8 cellular contexts compared by ENCODE assay signal in genomic region chr10:12129222-12130111, GRCh38. TPM values are rescaled to one million over a fixed set of nuclear protein-coding genes. Genes with fewer than 3 reads are reported as not detected.
DNase-seq lines count a peak whose midpoint lies in the region; ATAC-seq, FAIRE-seq and TF ChIP-seq lines count a peak whose summit lies in the region.

Gene SEC61A2, plus strand, starts transcription at chr10:12129677. Its CDS starts 111 bp downstream, at chr10:12129788.

- no peak within 1 kb of the TSS for H3K4me3 ChIP-seq in KMS-11 (IDR thresholded peaks at IDR 0.05; ENCODE audit: insufficient read depth, low read depth, low read length)
- peak within 1 kb of the TSS; percentile 59 to 98 (median 80) for H3K4me3 ChIP-seq in fibroblast of lung (replicated peaks in 1 of 4; ENCODE audit: control extremely low read depth in 1 of 4, insufficient read depth in 1 of 4, low read depth in 3 of 4, low read length in 4 of 4)

- H3K27me3 Mint-ChIP-seq in activated T-helper 1 cell treated with anti-CD3 and anti-CD28 coated beads, Interleukin-12 subunit alpha, Interleukin-12 subunit beta, Interleukin-2, Interleukin-4 antibody, amounts not matched to agents 30 ng/mL and 10 ng/mL and 1 ng/mL, durations not matched to agents 14 hours and 24 hours and 36 hours (ENCODE audit: insufficient read depth): no peaks in the 10 kb centered on the region
- no peaks in the 10 kb centered on the region for H3K27me3 Mint-ChIP-seq in natural killer cell (ENCODE audit: low read depth in 2 of 2)

- peak within 1 kb of the TSS; percentile 94 for H3K4me3 Mint-ChIP-seq in activated T-helper 1 cell treated with anti-CD3 and anti-CD28 coated beads, Interleukin-12 subunit alpha, Interleukin-12 subunit beta, Interleukin-2, Interleukin-4 antibody, amounts not matched to agents 30 ng/mL and 10 ng/mL and 1 ng/mL, durations not matched to agents 14 hours and 24 hours and 36 hours
- peak within 1 kb of the TSS; percentile 92 for H3K4me3 Mint-ChIP-seq in natural killer cell

- no peak for FAIRE-seq in RCC 7860 (lab: Jason Lieb, UNC)

- H3K79me2 ChIP-seq in KMS-11 (ENCODE audit: insufficient read depth, low read depth): peaks cover 9% of the 10 kb centered on the region
- peaks cover 13% of the 10 kb centered on the region for H3K79me2 ChIP-seq in fibroblast of lung (ENCODE audit: control insufficient read depth, insufficient read depth, low read length)

- no peaks in the 10 kb centered on the region for H3K9me3 ChIP-seq in fibroblast of lung (ENCODE audit: control insufficient read depth, insufficient read depth, low read depth, low read length)

- no peak for TF ChIP-seq CTCF in KMS-11 (conservative IDR thresholded peaks at IDR 0.05; ENCODE audit: low read depth, low read length)
- TF ChIP-seq CTCF in fibroblast of lung (conservative IDR thresholded peaks at IDR 0.05 in 1 of 2, IDR thresholded peaks at IDR 0.05 in 1 of 2; ENCODE audit: low read depth in 1 of 2, low read length in 2 of 2): no peak
- TF ChIP-seq CTCF in natural killer cell (IDR thresholded peaks at IDR 0.05): no peak

- H3K27ac ChIP-seq in KMS-11: peak within 1 kb of the TSS; percentile 83
- H3K27ac ChIP-seq in fibroblast of lung (ENCODE audit: insufficient read depth, low read length): peak within 1 kb of the TSS; percentile 87

- H3K4me1 ChIP-seq in KMS-11 (ENCODE audit: low read depth, poor library complexity, severe bottlenecking) (peaks cover 19% of the 10 kb centered on the region), fibroblast of lung (ENCODE audit: control insufficient read depth, extremely low read depth, insufficient read depth, low read length) (no peaks in the 10 kb centered on the region)

- H3K4me2 ChIP-seq in KMS-11 (peak within 1 kb of the TSS; percentile 76), fibroblast of lung (ENCODE audit: extremely low read depth, insufficient read depth, low read length) (peak within 1 kb of the TSS; percentile 97)

- no peaks in the 10 kb centered on the region for H3K9me3 Mint-ChIP-seq in activated T-helper 1 cell treated with anti-CD3 and anti-CD28 coated beads, Interleukin-12 subunit alpha, Interleukin-12 subunit beta, Interleukin-2, Interleukin-4 antibody, amounts not matched to agents 30 ng/mL and 10 ng/mL and 1 ng/mL, durations not matched to agents 14 hours and 24 hours and 36 hours
- no peaks in the 10 kb centered on the region for H3K9me3 Mint-ChIP-seq in natural killer cell

- H4K20me1 ChIP-seq in KMS-11 (ENCODE audit: insufficient read depth) (no peaks in the 10 kb centered on the region), fibroblast of lung (ENCODE audit: control insufficient read depth, extremely low read depth, insufficient read depth, low read length) (no peaks in the 10 kb centered on the region)

- H3K36me3 ChIP-seq in KMS-11 (ENCODE audit: insufficient read depth) (no peaks in the 10 kb centered on the region; the same call in 1 of the 2 replicates), fibroblast of lung (ENCODE audit: control insufficient read depth, insufficient read depth, low read length) (no peaks in the 10 kb centered on the region)

- peaks cover 23% of the 10 kb centered on the region for H3K36me3 Mint-ChIP-seq in activated T-helper 1 cell treated with anti-CD3 and anti-CD28 coated beads, Interleukin-12 subunit alpha, Interleukin-12 subunit beta, Interleukin-2, Interleukin-4 antibody, amounts not matched to agents 30 ng/mL and 10 ng/mL and 1 ng/mL, durations not matched to agents 14 hours and 24 hours and 36 hours (ENCODE audit: low read depth)
- no peaks in the 10 kb centered on the region for H3K36me3 Mint-ChIP-seq in natural killer cell

- intact Hi-C loops in activated T-helper 1 cell treated with anti-CD3 and anti-CD28 coated beads, Interleukin-12 subunit alpha, Interleukin-12 subunit beta, Interleukin-2, Interleukin-4 antibody, amounts not matched to agents 30 ng/mL and 10 ng/mL and 1 ng/mL, durations not matched to agents 14 hours and 24 hours and 36 hours (cut with micrococcal nuclease): loop anchor here (1.0 to 10.0 kb wide), 6 partner anchors 17 to 1219 kb away; partner anchors contain the start of genes DHTKD1, NUDT5, SEPHS1 and UPF2
- intact Hi-C loops in natural killer cell (cut with micrococcal nuclease): loop anchor here (1.0 to 5.0 kb wide), 3 partner anchors 61 to 528 kb away; partner anchors contain the start of genes CDC123, DHTKD1 and NUDT5

- peaks cover 49% of the 10 kb centered on the region for H3K4me1 Mint-ChIP-seq in activated T-helper 1 cell treated with anti-CD3 and anti-CD28 coated beads, Interleukin-12 subunit alpha, Interleukin-12 subunit beta, Interleukin-2, Interleukin-4 antibody, amounts not matched to agents 30 ng/mL and 10 ng/mL and 1 ng/mL, durations not matched to agents 14 hours and 24 hours and 36 hours (ENCODE audit: low read depth)
- peaks cover 13 to 14% of the 10 kb centered on the region in 2 donors for H3K4me1 Mint-ChIP-seq in natural killer cell

- peak; percentile 91 for ATAC-seq in GM21737 (IDR thresholded peaks at IDR 0.05; ENCODE audit: unreplicated experiment)
- peak; percentile 93 to 98 (median 95) for ATAC-seq in natural killer cell

- H3K27ac Mint-ChIP-seq in activated T-helper 1 cell treated with anti-CD3 and anti-CD28 coated beads, Interleukin-12 subunit alpha, Interleukin-12 subunit beta, Interleukin-2, Interleukin-4 antibody, amounts not matched to agents 30 ng/mL and 10 ng/mL and 1 ng/mL, durations not matched to agents 14 hours and 24 hours and 36 hours: peak within 1 kb of the TSS; percentile 90
- peak within 1 kb of the TSS; percentile 69 to 74 for H3K27ac Mint-ChIP-seq in natural killer cell

- peak within 1 kb of the TSS; percentile 93 for H2AFZ ChIP-seq in KMS-11 (ENCODE audit: low read depth)
- H2AFZ ChIP-seq in fibroblast of lung (ENCODE audit: low read length): peak within 1 kb of the TSS; percentile 98

- H3K9ac ChIP-seq in KMS-11 (peak within 1 kb of the TSS; percentile 77), fibroblast of lung (ENCODE audit: insufficient read depth, low read length) (peak within 1 kb of the TSS; percentile 89)

- DNase-seq in DMS79 treated with DMSO at 0.1 percent for 48 hours (lab: John Stamatoyannopoulos, UW): peak; percentile 36
- DNase-seq in RCC 7860 (ENCODE audit: low spot score): peak; percentile 80
- DNase-seq in activated T-helper 1 cell treated with anti-CD3 and anti-CD28 coated beads, Interleukin-12 subunit alpha, Interleukin-12 subunit beta, Interleukin-2, Interleukin-4 antibody, amounts not matched to agents 30 ng/mL and 10 ng/mL and 1 ng/mL, durations not matched to agents 14 hours and 24 hours and 36 hours (ENCODE audit: low spot score): peak; percentile 99
- DNase-seq in fibroblast of lung (ENCODE audit: low read depth in 2 of 2): peak; percentile 77 to 86
- DNase-seq in natural killer cell: peak; percentile 99
- peak; percentile 89 to 97 (median 94) for DNase-seq in stimulated activated naive CD4-positive, alpha-beta T cell (lab: John Stamatoyannopoulos, UW)

- H3K27me3 ChIP-seq in KMS-11 (ENCODE audit: insufficient read depth, low read depth): no peaks in the 10 kb centered on the region
- H3K27me3 ChIP-seq in fibroblast of lung (ENCODE audit: control insufficient read depth, insufficient read depth, low read length): no peaks in the 10 kb centered on the region

RNA-seq across cellular contexts. Expression of gene SEC61A2, which starts in this region (rescaled TPM):
- total RNA-seq in activated T-helper 1 cell treated with anti-CD3 and anti-CD28 coated beads, Interleukin-12 subunit alpha, Interleukin-12 subunit beta, Interleukin-2, Interleukin-4 antibody, amounts not matched to agents 30 ng/mL and 10 ng/mL and 1 ng/mL, durations not matched to agents 14 hours and 24 hours and 36 hours: 21.9 and 22.1 TPM in 2 replicates
- 5.6 and 9.2 TPM in 2 replicates for total RNA-seq in fibroblast of lung
- polyA plus RNA-seq in fibroblast of lung: 12.6 and 12.8 TPM in 2 replicates
- polyA plus RNA-seq in fibroblast of lung (2012): 5.0 and 6.9 TPM in 2 replicates
- 17.6 TPM in 1 of 2 replicates, not detected in the other for polyA minus RNA-seq in fibroblast of lung (ENCODE audit: low replicate concordance)
- total RNA-seq in natural killer cell: 10 to 100 TPM; 16.6 to 22.2 (median 17.4) TPM

Comparison
In these comparisons a context has a peak if more than half of its experiments do, and no peak if none do; other contexts are left out.
1. DNase-seq: peak in every context shown above with its lines; median percentile 99 in activated T-helper 1 cell treated with anti-CD3 and anti-CD28 coated beads, Interleukin-12 subunit alpha, Interleukin-12 subunit beta, Interleukin-2, Interleukin-4 antibody, amounts not matched to agents 30 ng/mL and 10 ng/mL and 1 ng/mL, durations not matched to agents 14 hours and 24 hours and 36 hours; 99 in natural killer cell; 94 in stimulated activated naive CD4-positive, alpha-beta T cell; 82 in fibroblast of lung; 80 in RCC 7860; 36 in DMS79 treated with DMSO at 0.1 percent for 48 hours.